In the genomic region with DNA sequence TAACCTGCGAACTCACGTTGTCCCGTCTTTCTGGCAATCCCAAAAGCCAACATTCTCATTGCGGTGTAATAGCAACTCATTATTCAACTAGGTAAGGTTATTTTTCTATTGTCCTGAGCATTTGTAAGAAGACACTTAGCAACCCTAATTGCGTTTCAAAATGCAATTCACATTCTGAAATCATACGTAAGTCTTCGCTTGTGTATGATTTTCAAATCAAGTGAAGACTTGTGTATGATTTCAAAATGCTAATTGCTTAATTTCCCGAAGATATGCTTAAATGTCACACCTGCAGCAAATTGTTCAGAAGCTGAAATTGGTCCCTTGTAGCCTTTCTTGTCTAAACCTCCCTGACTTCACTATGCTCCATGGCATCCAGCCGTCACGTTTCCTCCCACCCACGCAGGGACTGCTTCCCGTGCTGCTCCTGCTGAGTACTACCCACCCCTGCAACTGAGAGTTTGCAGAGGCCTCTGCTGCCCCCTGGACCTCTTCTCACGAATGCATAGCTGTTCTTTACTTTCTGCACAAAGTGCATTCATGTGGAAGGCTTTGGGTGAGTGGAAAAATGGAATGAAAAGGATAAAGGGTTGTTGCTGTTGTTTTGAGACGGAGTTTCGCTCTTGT, we compare ENCODE assay signal across 2 cellular contexts.
TF ChIP-seq lines count a peak whose summit lies in the region.

No MANE protein-coding gene starts in this region.

TF ChIP-seq in HCT116, 20 proteins besides CTCF, POLR2A, EP300 and RAD21 (continued from another document):
- TF ChIP-seq, protein P1, sequence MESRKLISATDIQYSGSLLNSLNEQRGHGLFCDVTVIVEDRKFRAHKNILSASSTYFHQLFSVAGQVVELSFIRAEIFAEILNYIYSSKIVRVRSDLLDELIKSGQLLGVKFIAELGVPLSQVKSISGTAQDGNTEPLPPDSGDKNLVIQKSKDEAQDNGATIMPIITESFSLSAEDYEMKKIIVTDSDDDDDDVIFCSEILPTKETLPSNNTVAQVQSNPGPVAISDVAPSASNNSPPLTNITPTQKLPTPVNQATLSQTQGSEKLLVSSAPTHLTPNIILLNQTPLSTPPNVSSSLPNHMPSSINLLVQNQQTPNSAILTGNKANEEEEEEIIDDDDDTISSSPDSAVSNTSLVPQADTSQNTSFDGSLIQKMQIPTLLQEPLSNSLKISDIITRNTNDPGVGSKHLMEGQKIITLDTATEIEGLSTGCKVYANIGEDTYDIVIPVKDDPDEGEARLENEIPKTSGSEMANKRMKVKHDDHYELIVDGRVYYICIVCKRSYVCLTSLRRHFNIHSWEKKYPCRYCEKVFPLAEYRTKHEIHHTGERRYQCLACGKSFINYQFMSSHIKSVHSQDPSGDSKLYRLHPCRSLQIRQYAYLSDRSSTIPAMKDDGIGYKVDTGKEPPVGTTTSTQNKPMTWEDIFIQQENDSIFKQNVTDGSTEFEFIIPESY (IDR thresholded peaks at IDR 0.05; ENCODE audit: extremely low read depth, insufficient replicate concordance, low read length), result no peak
- no peak for TF ChIP-seq CBX3 (IDR thresholded peaks at IDR 0.05; ENCODE audit: low read depth)
- TF ChIP-seq SRF (IDR thresholded peaks at IDR 0.05; ENCODE audit: low read depth), result no peak
TF ChIP-seq in HCT116: peak in this region for 1.

TF ChIP-seq in WTC11, 78 proteins besides CTCF, POLR2A, EP300 and RAD21:
- TF ChIP-seq, protein P2, sequence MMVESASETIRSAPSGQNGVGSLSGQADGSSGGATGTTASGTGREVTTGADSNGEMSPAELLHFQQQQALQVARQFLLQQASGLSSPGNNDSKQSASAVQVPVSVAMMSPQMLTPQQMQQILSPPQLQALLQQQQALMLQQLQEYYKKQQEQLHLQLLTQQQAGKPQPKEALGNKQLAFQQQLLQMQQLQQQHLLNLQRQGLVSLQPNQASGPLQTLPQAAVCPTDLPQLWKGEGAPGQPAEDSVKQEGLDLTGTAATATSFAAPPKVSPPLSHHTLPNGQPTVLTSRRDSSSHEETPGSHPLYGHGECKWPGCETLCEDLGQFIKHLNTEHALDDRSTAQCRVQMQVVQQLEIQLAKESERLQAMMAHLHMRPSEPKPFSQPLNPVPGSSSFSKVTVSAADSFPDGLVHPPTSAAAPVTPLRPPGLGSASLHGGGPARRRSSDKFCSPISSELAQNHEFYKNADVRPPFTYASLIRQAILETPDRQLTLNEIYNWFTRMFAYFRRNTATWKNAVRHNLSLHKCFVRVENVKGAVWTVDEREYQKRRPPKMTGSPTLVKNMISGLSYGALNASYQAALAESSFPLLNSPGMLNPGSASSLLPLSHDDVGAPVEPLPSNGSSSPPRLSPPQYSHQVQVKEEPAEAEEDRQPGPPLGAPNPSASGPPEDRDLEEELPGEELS (CRISPR knock-in tag; IDR thresholded peaks at IDR 0.05), result no peak
- no peak for TF ChIP-seq CBFB (CRISPR knock-in tag; IDR thresholded peaks at IDR 0.05; ENCODE audit: low read depth)
- no peak for TF ChIP-seq EMX1 (CRISPR knock-in tag; IDR thresholded peaks at IDR 0.05)
- no peak for TF ChIP-seq ZNF671 (CRISPR knock-in tag; IDR thresholded peaks at IDR 0.05)
- no peak for TF ChIP-seq PRRX2 (CRISPR knock-in tag; IDR thresholded peaks at IDR 0.05)
- TF ChIP-seq FOXP1 (CRISPR knock-in tag; IDR thresholded peaks at IDR 0.05; ENCODE audit: borderline replicate concordance), result no peak
- TF ChIP-seq, protein P3, sequence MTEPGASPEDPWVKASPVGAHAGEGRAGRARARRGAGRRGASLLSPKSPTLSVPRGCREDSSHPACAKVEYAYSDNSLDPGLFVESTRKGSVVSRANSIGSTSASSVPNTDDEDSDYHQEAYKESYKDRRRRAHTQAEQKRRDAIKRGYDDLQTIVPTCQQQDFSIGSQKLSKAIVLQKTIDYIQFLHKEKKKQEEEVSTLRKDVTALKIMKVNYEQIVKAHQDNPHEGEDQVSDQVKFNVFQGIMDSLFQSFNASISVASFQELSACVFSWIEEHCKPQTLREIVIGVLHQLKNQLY (CRISPR knock-in tag; IDR thresholded peaks at IDR 0.05), result no peak
- no peak for TF ChIP-seq JUN (CRISPR knock-in tag; IDR thresholded peaks at IDR 0.05)
- TF ChIP-seq, protein P4, sequence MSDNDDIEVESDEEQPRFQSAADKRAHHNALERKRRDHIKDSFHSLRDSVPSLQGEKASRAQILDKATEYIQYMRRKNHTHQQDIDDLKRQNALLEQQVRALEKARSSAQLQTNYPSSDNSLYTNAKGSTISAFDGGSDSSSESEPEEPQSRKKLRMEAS (CRISPR knock-in tag; IDR thresholded peaks at IDR 0.05), result no peak
- TF ChIP-seq, protein P5, sequence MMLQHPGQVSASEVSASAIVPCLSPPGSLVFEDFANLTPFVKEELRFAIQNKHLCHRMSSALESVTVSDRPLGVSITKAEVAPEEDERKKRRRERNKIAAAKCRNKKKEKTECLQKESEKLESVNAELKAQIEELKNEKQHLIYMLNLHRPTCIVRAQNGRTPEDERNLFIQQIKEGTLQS (CRISPR knock-in tag; conservative IDR thresholded peaks at IDR 0.05), result no peak
- TF ChIP-seq FOXJ3 (CRISPR knock-in tag; IDR thresholded peaks at IDR 0.05; ENCODE audit: borderline replicate concordance), result no peak
- TF ChIP-seq, protein P6, sequence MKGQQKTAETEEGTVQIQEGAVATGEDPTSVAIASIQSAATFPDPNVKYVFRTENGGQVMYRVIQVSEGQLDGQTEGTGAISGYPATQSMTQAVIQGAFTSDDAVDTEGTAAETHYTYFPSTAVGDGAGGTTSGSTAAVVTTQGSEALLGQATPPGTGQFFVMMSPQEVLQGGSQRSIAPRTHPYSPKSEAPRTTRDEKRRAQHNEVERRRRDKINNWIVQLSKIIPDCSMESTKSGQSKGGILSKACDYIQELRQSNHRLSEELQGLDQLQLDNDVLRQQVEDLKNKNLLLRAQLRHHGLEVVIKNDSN (CRISPR knock-in tag; IDR thresholded peaks at IDR 0.05), result no peak
- no peak for TF ChIP-seq SOX15 (CRISPR knock-in tag; IDR thresholded peaks at IDR 0.05)
- TF ChIP-seq, protein P7, sequence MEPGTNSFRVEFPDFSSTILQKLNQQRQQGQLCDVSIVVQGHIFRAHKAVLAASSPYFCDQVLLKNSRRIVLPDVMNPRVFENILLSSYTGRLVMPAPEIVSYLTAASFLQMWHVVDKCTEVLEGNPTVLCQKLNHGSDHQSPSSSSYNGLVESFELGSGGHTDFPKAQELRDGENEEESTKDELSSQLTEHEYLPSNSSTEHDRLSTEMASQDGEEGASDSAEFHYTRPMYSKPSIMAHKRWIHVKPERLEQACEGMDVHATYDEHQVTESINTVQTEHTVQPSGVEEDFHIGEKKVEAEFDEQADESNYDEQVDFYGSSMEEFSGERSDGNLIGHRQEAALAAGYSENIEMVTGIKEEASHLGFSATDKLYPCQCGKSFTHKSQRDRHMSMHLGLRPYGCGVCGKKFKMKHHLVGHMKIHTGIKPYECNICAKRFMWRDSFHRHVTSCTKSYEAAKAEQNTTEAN (CRISPR knock-in tag; IDR thresholded peaks at IDR 0.05), result no peak
- TF ChIP-seq CREM (CRISPR knock-in tag; IDR thresholded peaks at IDR 0.05), result no peak
- TF ChIP-seq, protein P8, sequence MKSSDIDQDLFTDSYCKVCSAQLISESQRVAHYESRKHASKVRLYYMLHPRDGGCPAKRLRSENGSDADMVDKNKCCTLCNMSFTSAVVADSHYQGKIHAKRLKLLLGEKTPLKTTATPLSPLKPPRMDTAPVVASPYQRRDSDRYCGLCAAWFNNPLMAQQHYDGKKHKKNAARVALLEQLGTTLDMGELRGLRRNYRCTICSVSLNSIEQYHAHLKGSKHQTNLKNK (CRISPR knock-in tag; IDR thresholded peaks at IDR 0.05), result no peak
- TF ChIP-seq JAZF1 (CRISPR knock-in tag; IDR thresholded peaks at IDR 0.05), result no peak
- no peak for TF ChIP-seq ZNF121 (CRISPR knock-in tag; IDR thresholded peaks at IDR 0.05)
